ENCODE assay signal across 1 cellular context in the genomic region with DNA sequence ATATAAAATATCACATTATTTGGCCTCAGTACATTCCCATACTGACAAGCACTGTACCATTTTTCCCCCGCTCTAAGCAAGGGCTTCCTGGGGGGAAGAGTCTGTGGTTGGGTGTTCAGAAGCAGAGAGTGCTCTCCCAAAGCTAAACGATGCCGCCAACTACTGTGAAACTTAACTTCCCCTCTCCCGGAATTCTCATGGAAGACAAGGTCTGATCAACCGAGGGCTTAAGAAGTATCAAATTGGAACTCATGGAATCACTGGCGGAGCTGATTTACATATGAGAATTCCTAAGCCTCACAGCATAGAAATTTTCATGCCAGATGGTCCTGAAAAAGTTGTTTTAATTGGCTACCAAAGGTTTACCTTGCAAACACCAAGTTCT.
A peak's percentile ranks its signal among the peaks of the same experiment; 100 is the strongest.
TF ChIP-seq lines count a peak whose summit lies in the region.

No MANE protein-coding gene starts in this region.

TF ChIP-seq in HepG2, 621 proteins besides CTCF, POLR2A, EP300 and RAD21 (continued from another document):
- TF ChIP-seq, protein P1, sequence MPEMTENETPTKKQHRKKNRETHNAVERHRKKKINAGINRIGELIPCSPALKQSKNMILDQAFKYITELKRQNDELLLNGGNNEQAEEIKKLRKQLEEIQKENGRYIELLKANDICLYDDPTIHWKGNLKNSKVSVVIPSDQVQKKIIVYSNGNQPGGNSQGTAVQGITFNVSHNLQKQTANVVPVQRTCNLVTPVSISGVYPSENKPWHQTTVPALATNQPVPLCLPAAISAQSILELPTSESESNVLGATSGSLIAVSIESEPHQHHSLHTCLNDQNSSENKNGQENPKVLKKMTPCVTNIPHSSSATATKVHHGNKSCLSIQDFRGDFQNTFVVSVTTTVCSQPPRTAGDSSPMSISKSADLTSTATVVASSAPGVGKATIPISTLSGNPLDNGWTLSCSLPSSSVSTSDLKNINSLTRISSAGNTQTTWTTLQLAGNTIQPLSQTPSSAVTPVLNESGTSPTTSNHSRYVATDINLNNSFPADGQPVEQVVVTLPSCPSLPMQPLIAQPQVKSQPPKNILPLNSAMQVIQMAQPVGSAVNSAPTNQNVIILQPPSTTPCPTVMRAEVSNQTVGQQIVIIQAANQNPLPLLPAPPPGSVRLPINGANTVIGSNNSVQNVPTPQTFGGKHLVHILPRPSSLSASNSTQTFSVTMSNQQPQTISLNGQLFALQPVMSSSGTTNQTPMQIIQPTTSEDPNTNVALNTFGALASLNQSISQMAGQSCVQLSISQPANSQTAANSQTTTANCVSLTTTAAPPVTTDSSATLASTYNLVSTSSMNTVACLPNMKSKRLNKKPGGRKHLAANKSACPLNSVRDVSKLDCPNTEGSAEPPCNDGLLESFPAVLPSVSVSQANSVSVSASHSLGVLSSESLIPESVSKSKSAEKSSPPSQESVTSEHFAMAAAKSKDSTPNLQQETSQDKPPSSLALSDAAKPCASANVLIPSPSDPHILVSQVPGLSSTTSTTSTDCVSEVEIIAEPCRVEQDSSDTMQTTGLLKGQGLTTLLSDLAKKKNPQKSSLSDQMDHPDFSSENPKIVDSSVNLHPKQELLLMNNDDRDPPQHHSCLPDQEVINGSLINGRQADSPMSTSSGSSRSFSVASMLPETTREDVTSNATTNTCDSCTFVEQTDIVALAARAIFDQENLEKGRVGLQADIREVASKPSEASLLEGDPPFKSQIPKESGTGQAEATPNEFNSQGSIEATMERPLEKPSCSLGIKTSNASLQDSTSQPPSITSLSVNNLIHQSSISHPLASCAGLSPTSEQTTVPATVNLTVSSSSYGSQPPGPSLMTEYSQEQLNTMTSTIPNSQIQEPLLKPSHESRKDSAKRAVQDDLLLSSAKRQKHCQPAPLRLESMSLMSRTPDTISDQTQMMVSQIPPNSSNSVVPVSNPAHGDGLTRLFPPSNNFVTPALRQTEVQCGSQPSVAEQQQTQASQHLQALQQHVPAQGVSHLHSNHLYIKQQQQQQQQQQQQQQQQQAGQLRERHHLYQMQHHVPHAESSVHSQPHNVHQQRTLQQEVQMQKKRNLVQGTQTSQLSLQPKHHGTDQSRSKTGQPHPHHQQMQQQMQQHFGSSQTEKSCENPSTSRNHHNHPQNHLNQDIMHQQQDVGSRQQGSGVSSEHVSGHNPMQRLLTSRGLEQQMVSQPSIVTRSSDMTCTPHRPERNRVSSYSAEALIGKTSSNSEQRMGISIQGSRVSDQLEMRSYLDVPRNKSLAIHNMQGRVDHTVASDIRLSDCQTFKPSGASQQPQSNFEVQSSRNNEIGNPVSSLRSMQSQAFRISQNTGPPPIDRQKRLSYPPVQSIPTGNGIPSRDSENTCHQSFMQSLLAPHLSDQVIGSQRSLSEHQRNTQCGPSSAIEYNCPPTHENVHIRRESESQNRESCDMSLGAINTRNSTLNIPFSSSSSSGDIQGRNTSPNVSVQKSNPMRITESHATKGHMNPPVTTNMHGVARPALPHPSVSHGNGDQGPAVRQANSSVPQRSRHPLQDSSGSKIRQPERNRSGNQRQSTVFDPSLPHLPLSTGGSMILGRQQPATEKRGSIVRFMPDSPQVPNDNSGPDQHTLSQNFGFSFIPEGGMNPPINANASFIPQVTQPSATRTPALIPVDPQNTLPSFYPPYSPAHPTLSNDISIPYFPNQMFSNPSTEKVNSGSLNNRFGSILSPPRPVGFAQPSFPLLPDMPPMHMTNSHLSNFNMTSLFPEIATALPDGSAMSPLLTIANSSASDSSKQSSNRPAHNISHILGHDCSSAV (CRISPR knock-in tag; IDR thresholded peaks at IDR 0.05; ENCODE audit: borderline replicate concordance), result no peak
- TF ChIP-seq ZNF24 (IDR thresholded peaks at IDR 0.05) (no peak), ZNF34 (CRISPR knock-in tag; IDR thresholded peaks at IDR 0.05; ENCODE audit: borderline replicate concordance) (no peak), ZNF773 (CRISPR knock-in tag; IDR thresholded peaks at IDR 0.05; ENCODE audit: borderline replicate concordance) (no peak), RXRB (CRISPR knock-in tag; IDR thresholded peaks at IDR 0.05; ENCODE audit: borderline replicate concordance) (no peak), ZNF224 (CRISPR knock-in tag; IDR thresholded peaks at IDR 0.05) (no peak), HOXA9 (CRISPR knock-in tag; IDR thresholded peaks at IDR 0.05; ENCODE audit: borderline replicate concordance) (no peak; the same call in none of the 2 replicates), ZNF451 (CRISPR knock-in tag; IDR thresholded peaks at IDR 0.05) (no peak), MED13 (CRISPR knock-in tag; IDR thresholded peaks at IDR 0.05) (no peak), ZNF780A (CRISPR knock-in tag; IDR thresholded peaks at IDR 0.05) (0 out of 2 replicates have a peak, but pooled peaks have one; percentile 49), ZNF776 (CRISPR knock-in tag; IDR thresholded peaks at IDR 0.05) (no peak), ZNF841 (CRISPR knock-in tag; IDR thresholded peaks at IDR 0.05; ENCODE audit: borderline replicate concordance) (peak; percentile 51; the same call in 1 of the 2 replicates), ZC3H13 (CRISPR knock-in tag; IDR thresholded peaks at IDR 0.05) (peak; percentile 18; the same call in 1 of the 2 replicates), HNRNPL (IDR thresholded peaks at IDR 0.05; ENCODE audit: low read depth, low read length) (no peak), SMARCE1 (IDR thresholded peaks at IDR 0.05; ENCODE audit: borderline replicate concordance) (no peak), HOXA7 (CRISPR knock-in tag; IDR thresholded peaks at IDR 0.05) (0 out of 2 replicates have a peak, but pooled peaks have one; percentile 64), XRCC5 (optimal IDR thresholded peaks at IDR 0.05; ENCODE audit: low read length) (no peak), XBP1 (CRISPR knock-in tag; IDR thresholded peaks at IDR 0.05) (no peak)
- TF ChIP-seq, protein P2, sequence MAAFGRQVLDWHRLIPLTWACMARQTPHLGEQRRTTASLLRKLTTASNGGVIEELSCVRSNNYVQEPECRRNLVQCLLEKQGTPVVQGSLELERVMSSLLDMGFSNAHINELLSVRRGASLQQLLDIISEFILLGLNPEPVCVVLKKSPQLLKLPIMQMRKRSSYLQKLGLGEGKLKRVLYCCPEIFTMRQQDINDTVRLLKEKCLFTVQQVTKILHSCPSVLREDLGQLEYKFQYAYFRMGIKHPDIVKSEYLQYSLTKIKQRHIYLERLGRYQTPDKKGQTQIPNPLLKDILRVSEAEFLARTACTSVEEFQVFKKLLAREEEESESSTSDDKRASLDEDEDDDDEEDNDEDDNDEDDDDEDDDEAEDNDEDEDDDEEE (CRISPR knock-in tag; IDR thresholded peaks at IDR 0.05), result no peak
- TF ChIP-seq, protein P3, sequence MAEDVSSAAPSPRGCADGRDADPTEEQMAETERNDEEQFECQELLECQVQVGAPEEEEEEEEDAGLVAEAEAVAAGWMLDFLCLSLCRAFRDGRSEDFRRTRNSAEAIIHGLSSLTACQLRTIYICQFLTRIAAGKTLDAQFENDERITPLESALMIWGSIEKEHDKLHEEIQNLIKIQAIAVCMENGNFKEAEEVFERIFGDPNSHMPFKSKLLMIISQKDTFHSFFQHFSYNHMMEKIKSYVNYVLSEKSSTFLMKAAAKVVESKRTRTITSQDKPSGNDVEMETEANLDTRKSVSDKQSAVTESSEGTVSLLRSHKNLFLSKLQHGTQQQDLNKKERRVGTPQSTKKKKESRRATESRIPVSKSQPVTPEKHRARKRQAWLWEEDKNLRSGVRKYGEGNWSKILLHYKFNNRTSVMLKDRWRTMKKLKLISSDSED (CRISPR knock-in tag; IDR thresholded peaks at IDR 0.05), result no peak
- TF ChIP-seq, protein P4, sequence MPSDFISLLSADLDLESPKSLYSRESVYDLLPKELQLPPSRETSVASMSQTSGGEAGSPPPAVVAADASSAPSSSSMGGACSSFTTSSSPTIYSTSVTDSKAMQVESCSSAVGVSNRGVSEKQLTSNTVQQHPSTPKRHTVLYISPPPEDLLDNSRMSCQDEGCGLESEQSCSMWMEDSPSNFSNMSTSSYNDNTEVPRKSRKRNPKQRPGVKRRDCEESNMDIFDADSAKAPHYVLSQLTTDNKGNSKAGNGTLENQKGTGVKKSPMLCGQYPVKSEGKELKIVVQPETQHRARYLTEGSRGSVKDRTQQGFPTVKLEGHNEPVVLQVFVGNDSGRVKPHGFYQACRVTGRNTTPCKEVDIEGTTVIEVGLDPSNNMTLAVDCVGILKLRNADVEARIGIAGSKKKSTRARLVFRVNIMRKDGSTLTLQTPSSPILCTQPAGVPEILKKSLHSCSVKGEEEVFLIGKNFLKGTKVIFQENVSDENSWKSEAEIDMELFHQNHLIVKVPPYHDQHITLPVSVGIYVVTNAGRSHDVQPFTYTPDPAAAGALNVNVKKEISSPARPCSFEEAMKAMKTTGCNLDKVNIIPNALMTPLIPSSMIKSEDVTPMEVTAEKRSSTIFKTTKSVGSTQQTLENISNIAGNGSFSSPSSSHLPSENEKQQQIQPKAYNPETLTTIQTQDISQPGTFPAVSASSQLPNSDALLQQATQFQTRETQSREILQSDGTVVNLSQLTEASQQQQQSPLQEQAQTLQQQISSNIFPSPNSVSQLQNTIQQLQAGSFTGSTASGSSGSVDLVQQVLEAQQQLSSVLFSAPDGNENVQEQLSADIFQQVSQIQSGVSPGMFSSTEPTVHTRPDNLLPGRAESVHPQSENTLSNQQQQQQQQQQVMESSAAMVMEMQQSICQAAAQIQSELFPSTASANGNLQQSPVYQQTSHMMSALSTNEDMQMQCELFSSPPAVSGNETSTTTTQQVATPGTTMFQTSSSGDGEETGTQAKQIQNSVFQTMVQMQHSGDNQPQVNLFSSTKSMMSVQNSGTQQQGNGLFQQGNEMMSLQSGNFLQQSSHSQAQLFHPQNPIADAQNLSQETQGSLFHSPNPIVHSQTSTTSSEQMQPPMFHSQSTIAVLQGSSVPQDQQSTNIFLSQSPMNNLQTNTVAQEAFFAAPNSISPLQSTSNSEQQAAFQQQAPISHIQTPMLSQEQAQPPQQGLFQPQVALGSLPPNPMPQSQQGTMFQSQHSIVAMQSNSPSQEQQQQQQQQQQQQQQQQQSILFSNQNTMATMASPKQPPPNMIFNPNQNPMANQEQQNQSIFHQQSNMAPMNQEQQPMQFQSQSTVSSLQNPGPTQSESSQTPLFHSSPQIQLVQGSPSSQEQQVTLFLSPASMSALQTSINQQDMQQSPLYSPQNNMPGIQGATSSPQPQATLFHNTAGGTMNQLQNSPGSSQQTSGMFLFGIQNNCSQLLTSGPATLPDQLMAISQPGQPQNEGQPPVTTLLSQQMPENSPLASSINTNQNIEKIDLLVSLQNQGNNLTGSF (CRISPR knock-in tag; IDR thresholded peaks at IDR 0.05), result no peak
- TF ChIP-seq, protein P5, sequence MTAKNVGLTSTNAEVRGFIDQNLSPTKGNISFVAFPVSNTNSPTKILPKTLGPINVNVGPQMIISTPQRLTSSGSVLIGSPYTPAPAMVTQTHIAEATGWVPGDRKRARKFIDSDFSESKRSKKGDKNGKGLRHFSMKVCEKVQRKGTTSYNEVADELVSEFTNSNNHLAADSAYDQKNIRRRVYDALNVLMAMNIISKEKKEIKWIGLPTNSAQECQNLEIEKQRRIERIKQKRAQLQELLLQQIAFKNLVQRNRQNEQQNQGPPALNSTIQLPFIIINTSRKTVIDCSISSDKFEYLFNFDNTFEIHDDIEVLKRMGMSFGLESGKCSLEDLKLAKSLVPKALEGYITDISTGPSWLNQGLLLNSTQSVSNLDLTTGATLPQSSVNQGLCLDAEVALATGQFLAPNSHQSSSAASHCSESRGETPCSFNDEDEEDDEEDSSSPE (CRISPR knock-in tag; IDR thresholded peaks at IDR 0.05), result no peak
- TF ChIP-seq, protein P6, sequence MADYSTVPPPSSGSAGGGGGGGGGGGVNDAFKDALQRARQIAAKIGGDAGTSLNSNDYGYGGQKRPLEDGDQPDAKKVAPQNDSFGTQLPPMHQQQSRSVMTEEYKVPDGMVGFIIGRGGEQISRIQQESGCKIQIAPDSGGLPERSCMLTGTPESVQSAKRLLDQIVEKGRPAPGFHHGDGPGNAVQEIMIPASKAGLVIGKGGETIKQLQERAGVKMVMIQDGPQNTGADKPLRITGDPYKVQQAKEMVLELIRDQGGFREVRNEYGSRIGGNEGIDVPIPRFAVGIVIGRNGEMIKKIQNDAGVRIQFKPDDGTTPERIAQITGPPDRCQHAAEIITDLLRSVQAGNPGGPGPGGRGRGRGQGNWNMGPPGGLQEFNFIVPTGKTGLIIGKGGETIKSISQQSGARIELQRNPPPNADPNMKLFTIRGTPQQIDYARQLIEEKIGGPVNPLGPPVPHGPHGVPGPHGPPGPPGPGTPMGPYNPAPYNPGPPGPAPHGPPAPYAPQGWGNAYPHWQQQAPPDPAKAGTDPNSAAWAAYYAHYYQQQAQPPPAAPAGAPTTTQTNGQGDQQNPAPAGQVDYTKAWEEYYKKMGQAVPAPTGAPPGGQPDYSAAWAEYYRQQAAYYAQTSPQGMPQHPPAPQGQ (CRISPR knock-in tag; IDR thresholded peaks at IDR 0.05; ENCODE audit: borderline replicate concordance), result no peak
- TF ChIP-seq, protein P7, sequence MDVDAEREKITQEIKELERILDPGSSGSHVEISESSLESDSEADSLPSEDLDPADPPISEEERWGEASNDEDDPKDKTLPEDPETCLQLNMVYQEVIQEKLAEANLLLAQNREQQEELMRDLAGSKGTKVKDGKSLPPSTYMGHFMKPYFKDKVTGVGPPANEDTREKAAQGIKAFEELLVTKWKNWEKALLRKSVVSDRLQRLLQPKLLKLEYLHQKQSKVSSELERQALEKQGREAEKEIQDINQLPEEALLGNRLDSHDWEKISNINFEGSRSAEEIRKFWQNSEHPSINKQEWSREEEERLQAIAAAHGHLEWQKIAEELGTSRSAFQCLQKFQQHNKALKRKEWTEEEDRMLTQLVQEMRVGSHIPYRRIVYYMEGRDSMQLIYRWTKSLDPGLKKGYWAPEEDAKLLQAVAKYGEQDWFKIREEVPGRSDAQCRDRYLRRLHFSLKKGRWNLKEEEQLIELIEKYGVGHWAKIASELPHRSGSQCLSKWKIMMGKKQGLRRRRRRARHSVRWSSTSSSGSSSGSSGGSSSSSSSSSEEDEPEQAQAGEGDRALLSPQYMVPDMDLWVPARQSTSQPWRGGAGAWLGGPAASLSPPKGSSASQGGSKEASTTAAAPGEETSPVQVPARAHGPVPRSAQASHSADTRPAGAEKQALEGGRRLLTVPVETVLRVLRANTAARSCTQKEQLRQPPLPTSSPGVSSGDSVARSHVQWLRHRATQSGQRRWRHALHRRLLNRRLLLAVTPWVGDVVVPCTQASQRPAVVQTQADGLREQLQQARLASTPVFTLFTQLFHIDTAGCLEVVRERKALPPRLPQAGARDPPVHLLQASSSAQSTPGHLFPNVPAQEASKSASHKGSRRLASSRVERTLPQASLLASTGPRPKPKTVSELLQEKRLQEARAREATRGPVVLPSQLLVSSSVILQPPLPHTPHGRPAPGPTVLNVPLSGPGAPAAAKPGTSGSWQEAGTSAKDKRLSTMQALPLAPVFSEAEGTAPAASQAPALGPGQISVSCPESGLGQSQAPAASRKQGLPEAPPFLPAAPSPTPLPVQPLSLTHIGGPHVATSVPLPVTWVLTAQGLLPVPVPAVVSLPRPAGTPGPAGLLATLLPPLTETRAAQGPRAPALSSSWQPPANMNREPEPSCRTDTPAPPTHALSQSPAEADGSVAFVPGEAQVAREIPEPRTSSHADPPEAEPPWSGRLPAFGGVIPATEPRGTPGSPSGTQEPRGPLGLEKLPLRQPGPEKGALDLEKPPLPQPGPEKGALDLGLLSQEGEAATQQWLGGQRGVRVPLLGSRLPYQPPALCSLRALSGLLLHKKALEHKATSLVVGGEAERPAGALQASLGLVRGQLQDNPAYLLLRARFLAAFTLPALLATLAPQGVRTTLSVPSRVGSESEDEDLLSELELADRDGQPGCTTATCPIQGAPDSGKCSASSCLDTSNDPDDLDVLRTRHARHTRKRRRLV (CRISPR knock-in tag; IDR thresholded peaks at IDR 0.05), result no peak
